In the genomic region with DNA sequence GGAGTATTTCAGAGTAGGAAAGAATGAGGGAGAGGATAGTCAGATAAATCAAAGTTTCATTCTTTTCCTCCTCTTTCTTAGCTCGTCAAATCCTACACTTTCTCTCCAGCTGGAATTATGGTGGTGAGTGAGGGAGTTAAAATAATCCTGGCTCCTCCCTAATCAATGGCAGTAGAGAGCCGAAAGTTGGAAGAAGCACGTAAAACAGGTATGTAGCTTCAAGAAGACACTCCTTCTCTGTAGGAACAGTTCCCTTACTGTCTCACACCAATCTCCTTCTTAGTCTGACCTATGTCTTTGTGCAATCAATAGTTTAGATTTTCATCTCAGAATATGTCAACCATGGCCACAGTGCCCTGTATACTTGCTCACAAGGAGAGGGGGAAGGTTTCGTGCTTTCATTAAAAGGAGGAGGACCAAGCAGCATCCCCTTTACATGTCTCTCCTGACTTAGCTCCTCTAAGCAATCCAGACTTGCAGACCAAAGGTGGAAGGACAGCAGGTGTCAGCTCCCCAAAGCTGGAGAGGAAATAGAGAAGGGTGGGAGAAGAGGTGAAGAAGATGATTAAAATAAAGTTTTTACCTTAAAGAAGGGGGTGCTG, we compare ENCODE assay signal across 9 cellular contexts. TPM values are rescaled to one million over a fixed set of nuclear protein-coding genes. Genes with fewer than 3 reads are reported as not detected.
A peak's percentile ranks its signal among the peaks of the same experiment; 100 is the strongest.
DNase-seq lines count a peak whose midpoint lies in the region; ATAC-seq and TF ChIP-seq lines count a peak whose summit lies in the region.
"Had no signal": no experiment of that assay in that cellular context is flagged by ENCODE, and none has a peak within 500 bp of the region (broad histone marks: within the 10 kb centered on the region; RNA-seq: fewer than 3 reads in every experiment).

No MANE protein-coding gene starts in this region.

- H3K4me3 ChIP-seq in HFF-Myc (replicated peaks; ENCODE audit: low read depth, low read length) (peak overlapping the region; percentile 54), gastroesophageal sphincter (peak overlapping the region; percentile 38 to 65), skeletal muscle satellite cell (ENCODE audit: low read length) (peak overlapping the region; percentile 76)

- TF ChIP-seq EP300 in gastroesophageal sphincter (IDR thresholded peaks at IDR 0.05): no peak

- H3K27me3 Mint-ChIP-seq in T-helper 17 cell: no peaks in the 10 kb centered on the region

- H3K9me3 ChIP-seq in T-helper 17 cell (ENCODE audit: control insufficient read depth, low read length, poor library complexity, severe bottlenecking) (no peaks in the 10 kb centered on the region), gastroesophageal sphincter (no peaks in the 10 kb centered on the region), skeletal muscle satellite cell (replicated peaks; ENCODE audit: low read length) (no peaks in the 10 kb centered on the region)

- CTCF ChIA-PET in HEK293T (lab: Yijun Ruan, JAX): interaction anchor here (0.5 to 3.1 kb wide), 18 partner anchors 9 to 446 kb away, joined by 3 to 63 read pairs (median 4); a partner anchor contains a TSS

- H3K4me1 ChIP-seq in gastroesophageal sphincter (peaks cover 0 to 76% (median 40%) of the 10 kb centered on the region in 3 donors), skeletal muscle satellite cell (ENCODE audit: control insufficient read depth, insufficient read depth, low read length) (peaks cover 39% of the 10 kb centered on the region)

- H3K36me3 ChIP-seq in gastroesophageal sphincter (peaks cover 0 to 19% of the 10 kb centered on the region in 2 donors), skeletal muscle satellite cell (ENCODE audit: insufficient read depth, low read length) (no peaks in the 10 kb centered on the region)

- peaks cover 4% of the 10 kb centered on the region for H3K36me3 Mint-ChIP-seq in T-helper 17 cell (ENCODE audit: low read depth)

- POLR2A ChIA-PET in HEK293T (lab: Yijun Ruan, JAX): interaction anchor here (0.8 to 2.7 kb wide), 20 partner anchors 7 to 427 kb away, joined by 3 to 20 read pairs (median 7); a partner anchor contains a TSS

- H3K4me2 ChIP-seq in skeletal muscle satellite cell (ENCODE audit: low read length): peak overlapping the region; percentile 93

- H3K27ac Mint-ChIP-seq in T-helper 17 cell: peak overlapping the region; percentile 99

- ATAC-seq in T-helper 17 cell (no peak), gastroesophageal sphincter (no peak)

- peaks cover 61% of the 10 kb centered on the region for H3K4me1 Mint-ChIP-seq in T-helper 17 cell

- peak overlapping the region; percentile 98 for H3K4me3 Mint-ChIP-seq in T-helper 17 cell

- 0 to 3% methylated on average over 3 to 4 of the region's 4 CpGs for WGBS in gastroesophageal sphincter (ENCODE audit: low coverage in 1 of 2), 2 donors

- TF ChIP-seq POLR2A in gastroesophageal sphincter (IDR thresholded peaks at IDR 0.05): no peak

- peak overlapping the region; percentile 82 for H3K9ac ChIP-seq in skeletal muscle satellite cell (ENCODE audit: low read depth, low read length)

- TF ChIP-seq CTCF in HFF-Myc (IDR thresholded peaks at IDR 0.05; ENCODE audit: low read depth, low read length, missing control alignments) (no peak), gastroesophageal sphincter (IDR thresholded peaks at IDR 0.05) (no peak)

- peak overlapping the region; percentile 31 to 89 (median 87) for H3K27ac ChIP-seq in gastroesophageal sphincter

- no peaks in the 10 kb centered on the region for H3K27me3 ChIP-seq in gastroesophageal sphincter
- no peaks in the 10 kb centered on the region for H3K27me3 ChIP-seq in skeletal muscle satellite cell (ENCODE audit: control insufficient read depth, insufficient read depth, low read length)

- no peak for DNase-seq in HFF-Myc (ENCODE audit: extremely low read depth, low read depth)
- DNase-seq in T-helper 17 cell: no peak
- no peak for DNase-seq in LoVo (ENCODE audit: low spot score)
- no peak for DNase-seq in CD1c-positive myeloid dendritic cell (ENCODE audit: extremely low spot score)
- DNase-seq in HEK293T (ENCODE audit: extremely low spot score): no peak
- no peak for DNase-seq in activated CD4-positive, alpha-beta T cell treated with anti-CD3 and anti-CD28 coated beads for 4 hours

TF ChIP-seq in HEK293T, 16 proteins besides CTCF, POLR2A, EP300 and RAD21:
- TF ChIP-seq FOXA1 (IDR thresholded peaks at IDR 0.05): no peak
- no peak for TF ChIP-seq BHLHE40 (IDR thresholded peaks at IDR 0.05; ENCODE audit: borderline replicate concordance)
- TF ChIP-seq FOXK2 (IDR thresholded peaks at IDR 0.05): no peak
- no peak for TF ChIP-seq ZNF384 (IDR thresholded peaks at IDR 0.05)
- TF ChIP-seq NFRKB (IDR thresholded peaks at IDR 0.05): no peak
- no peak for TF ChIP-seq SUZ12 (IDR thresholded peaks at IDR 0.05)
- TF ChIP-seq ARNT (IDR thresholded peaks at IDR 0.05): no peak
- TF ChIP-seq TARDBP (IDR thresholded peaks at IDR 0.05): no peak
- no peak for TF ChIP-seq CTBP1 (IDR thresholded peaks at IDR 0.05; ENCODE audit: borderline replicate concordance)
- no peak for TF ChIP-seq ELF4 (IDR thresholded peaks at IDR 0.05)
- TF ChIP-seq HDGF (IDR thresholded peaks at IDR 0.05; ENCODE audit: borderline replicate concordance): no peak
- TF ChIP-seq FOXM1 (IDR thresholded peaks at IDR 0.05; ENCODE audit: borderline replicate concordance): no peak
- no peak for TF ChIP-seq SP1 (IDR thresholded peaks at IDR 0.05)
- TF ChIP-seq, protein P1, sequence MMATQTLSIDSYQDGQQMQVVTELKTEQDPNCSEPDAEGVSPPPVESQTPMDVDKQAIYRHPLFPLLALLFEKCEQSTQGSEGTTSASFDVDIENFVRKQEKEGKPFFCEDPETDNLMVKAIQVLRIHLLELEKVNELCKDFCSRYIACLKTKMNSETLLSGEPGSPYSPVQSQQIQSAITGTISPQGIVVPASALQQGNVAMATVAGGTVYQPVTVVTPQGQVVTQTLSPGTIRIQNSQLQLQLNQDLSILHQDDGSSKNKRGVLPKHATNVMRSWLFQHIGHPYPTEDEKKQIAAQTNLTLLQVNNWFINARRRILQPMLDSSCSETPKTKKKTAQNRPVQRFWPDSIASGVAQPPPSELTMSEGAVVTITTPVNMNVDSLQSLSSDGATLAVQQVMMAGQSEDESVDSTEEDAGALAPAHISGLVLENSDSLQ (IDR thresholded peaks at IDR 0.05): no peak
- TF ChIP-seq L3MBTL2 (conservative IDR thresholded peaks at IDR 0.05): no peak
- no peak for TF ChIP-seq LEF1 (IDR thresholded peaks at IDR 0.05; ENCODE audit: borderline replicate concordance)

RNA-seq across cellular contexts. Expression of a gene that starts 0.9 kb away (rescaled TPM):
- 10 to 100 TPM; 19.0 to 31.6 TPM for total RNA-seq in T-helper 17 cell
- total RNA-seq in gastroesophageal sphincter: 10 to 100 TPM; 21.2 to 39.2 (median 33.2) TPM
- 6.8 and 7.2 TPM in 2 replicates for total RNA-seq in skeletal muscle satellite cell (2012; rRNA removed)

RNA-seq across cellular contexts. Expression of a gene that starts 2.4 kb away (rescaled TPM):
- total RNA-seq in T-helper 17 cell (10 to 100 TPM; 15.8 to 30.0 TPM), gastroesophageal sphincter (10 to 100 TPM; 24.2 to 28.9 (median 26.7) TPM)
- 4.1 and 8.5 TPM in 2 replicates for total RNA-seq in skeletal muscle satellite cell (2012; rRNA removed)

RNA-seq across cellular contexts. Expression of a gene that starts 23.7 kb away (rescaled TPM):
- total RNA-seq in T-helper 17 cell: under 1 TPM in 1 of 2 donors, not detected in 1; 0.15 TPM
- under 1 TPM in 1 of 4 donors, not detected in 3; 0.31 TPM for total RNA-seq in gastroesophageal sphincter
- 0.76 TPM in 1 of 2 replicates, not detected in the other for total RNA-seq in skeletal muscle satellite cell (2012; rRNA removed)
- total RNA-seq: T-helper 2 cell treated with Interferon-gamma antibody and Interleukin-4, amounts not matched to agents 100 ng/mL and 5 ng/mL, for 36 hours had no signal

RNA-seq across cellular contexts. Expression of a gene that starts 30.6 kb away (rescaled TPM):
- total RNA-seq in T-helper 17 cell (under 1 TPM; 0.42 to 0.57 TPM), gastroesophageal sphincter (1 to 10 TPM in 1 of 4 donors, under 1 TPM in 3; 0.13 to 6.1 (median 0.70) TPM)
- total RNA-seq in skeletal muscle satellite cell (2012; rRNA removed): under 0.01 and 0.25 TPM in 2 replicates

RNA-seq across cellular contexts. Expression of a gene that starts 31.2 kb away (rescaled TPM):
- total RNA-seq in T-helper 17 cell (100 to 1,000 TPM; 108 to 142 TPM), gastroesophageal sphincter (100 to 1,000 TPM in 3 of 4 donors, 10 to 100 TPM in 1; 98.3 to 142 (median 127) TPM)
- total RNA-seq in skeletal muscle satellite cell (2012; rRNA removed): 97.8 and 105 TPM in 2 replicates
